21 cellular contexts compared by ENCODE assay signal in the genomic region with DNA sequence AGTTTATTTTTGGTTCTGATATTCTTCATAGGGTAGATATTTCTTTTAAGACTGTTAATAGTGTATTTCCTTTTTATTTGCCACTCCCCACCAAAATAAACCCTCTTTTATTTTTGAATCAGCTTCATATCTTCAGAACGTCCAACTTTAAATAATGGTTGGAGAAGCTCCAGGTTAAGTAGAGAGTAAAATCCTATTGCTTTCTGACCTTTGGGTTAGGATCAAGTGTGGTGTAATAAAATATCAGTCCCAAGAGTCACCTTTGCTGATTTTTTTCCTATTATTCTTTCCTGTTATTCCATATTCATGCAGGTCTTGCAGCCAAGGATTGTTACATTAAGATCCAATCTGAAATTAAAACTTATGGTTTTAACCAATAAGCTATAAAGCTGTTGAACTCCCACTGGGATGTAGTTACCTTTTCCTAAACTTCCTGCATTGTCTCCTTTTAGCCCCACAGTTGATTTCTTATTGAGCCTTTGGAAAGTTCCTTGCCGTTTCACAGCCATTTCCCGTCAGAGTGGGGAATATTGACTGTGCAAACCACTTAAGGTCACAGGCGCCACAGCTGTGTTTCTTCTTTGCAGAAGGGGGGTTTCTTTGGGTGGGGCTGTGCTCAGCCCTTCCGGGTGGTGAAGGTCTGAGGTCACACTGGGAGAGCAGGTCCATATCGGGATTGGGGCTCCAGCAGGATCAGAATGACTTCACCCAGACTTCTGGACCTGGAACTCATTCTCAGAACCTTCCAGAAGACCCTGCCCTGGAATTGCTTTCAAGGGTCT.
A peak's percentile ranks its signal among the peaks of the same experiment; 100 is the strongest.
DNase-seq lines count a peak whose midpoint lies in the region; ATAC-seq and TF ChIP-seq lines count a peak whose summit lies in the region.
"Had no signal": no experiment of that assay in that cellular context is flagged by ENCODE, and none has a peak within 500 bp of the region (broad histone marks: within the 10 kb centered on the region; RNA-seq: fewer than 3 reads in every experiment).

No MANE protein-coding gene starts in this region.

- no peak for TF ChIP-seq EP300 in esophagus muscularis mucosa (IDR thresholded peaks at IDR 0.05)

- H3K4me3 ChIP-seq in heart right ventricle (no peak overlapping the region), esophagus muscularis mucosa (no peak overlapping the region), lower lobe of right lung (no peak overlapping the region), upper lobe of right lung (no peak overlapping the region), SJCRH30 (no peak overlapping the region), gastrocnemius medialis (no peak overlapping the region)
- H3K4me3 ChIP-seq: BLaER1 had no signal

- H3K27me3 ChIP-seq in heart right ventricle (no peaks in the 10 kb centered on the region), esophagus muscularis mucosa (no peaks in the 10 kb centered on the region), lower lobe of right lung (ENCODE audit: low read depth) (no peaks in the 10 kb centered on the region), upper lobe of right lung (no peaks in the 10 kb centered on the region), SJCRH30 (no peaks in the 10 kb centered on the region), gastrocnemius medialis (no peaks in the 10 kb centered on the region)

- H3K36me3 ChIP-seq in heart right ventricle = peaks cover 0 to 9% (median 0%) of the 10 kb centered on the region in 9 donors
- peaks cover 0 to 9% (median 0%) of the 10 kb centered on the region in 4 donors for H3K36me3 ChIP-seq in esophagus muscularis mucosa
- no peaks in the 10 kb centered on the region for H3K36me3 ChIP-seq in lower lobe of right lung
- no peaks in the 10 kb centered on the region for H3K36me3 ChIP-seq in upper lobe of right lung
- no peaks in the 10 kb centered on the region for H3K36me3 ChIP-seq in SJCRH30
- H3K36me3 ChIP-seq in gastrocnemius medialis = no peaks in the 10 kb centered on the region
- H3K36me3 ChIP-seq: BLaER1 had no signal

- intact Hi-C loops in heart right ventricle (cut with DNase I) = no loop called here
- intact Hi-C loops in Right ventricle myocardium inferior (cut with DNase I) = no loop called here
- intact Hi-C loops in esophagus muscularis mucosa (cut with DNase I) = no loop called here
- intact Hi-C loops in lower lobe of right lung (cut with DNase I) = no loop called here
- intact Hi-C loops in upper lobe of right lung (cut with DNase I) = no loop called here
- intact Hi-C loops in gastrocnemius medialis (cut with DNase I; ENCODE audit: low total_unique reads) = no loop called here

- H3K9me3 ChIP-seq in heart right ventricle (peaks cover 0 to 8% (median 5%) of the 10 kb centered on the region in 11 donors), esophagus muscularis mucosa (peaks cover 0 to 6% (median 2%) of the 10 kb centered on the region in 4 donors), lower lobe of right lung (peaks cover 5% of the 10 kb centered on the region), upper lobe of right lung (no peaks in the 10 kb centered on the region), SJCRH30 (replicated peaks) (no peaks in the 10 kb centered on the region), gastrocnemius medialis (no peaks in the 10 kb centered on the region)

- no peak for TF ChIP-seq POLR2A in esophagus muscularis mucosa (IDR thresholded peaks at IDR 0.05; ENCODE audit: low read depth)
- no peak for TF ChIP-seq POLR2A in gastrocnemius medialis (IDR thresholded peaks at IDR 0.05)

- TF ChIP-seq CTCF in heart right ventricle (IDR thresholded peaks at IDR 0.05) (no peak), esophagus muscularis mucosa (IDR thresholded peaks at IDR 0.05) (no peak), lower lobe of right lung (IDR thresholded peaks at IDR 0.05) (no peak), upper lobe of right lung (IDR thresholded peaks at IDR 0.05) (no peak), gastrocnemius medialis (IDR thresholded peaks at IDR 0.05 in 4 of 5, conservative IDR thresholded peaks at IDR 0.05 in 1 of 5) (no peak)

- 42 to 54% methylated on average over 6 of the region's 6 CpGs for WGBS in heart right ventricle, 2 donors
- 57% methylated on average over 6 of the region's 6 CpGs for WGBS in esophagus muscularis mucosa

- DNase-seq in heart right ventricle (no peak), Right ventricle myocardium inferior (ENCODE audit: missing footprints) (no peak), esophagus muscularis mucosa (ENCODE audit: extremely low spot score) (no peak), lower lobe of right lung (no peak), upper lobe of right lung (no peak), SJCRH30 (no peak), gastrocnemius medialis (no peak)
- DNase-seq: CD4-positive, CD25-positive, alpha-beta regulatory T cell; DMS153; DND-41; HCEC 1CT; Kasumi-1; NCI-H1092 treated with DMSO at 0.1 percent for 48 hours; NCI-H1436; NCI-H187; NCI-H446 treated with DMSO at 0.1 percent for 48 hours; NCI-H526; NCI-H82; NK-92 treated with Interleukin-12 subunit alpha and Interleukin-12 subunit beta, amount 100 ng/mL, for 24 hours; PC-3 had no signal

- in situ Hi-C loops in gastrocnemius medialis (cut with MboI; ENCODE audit: low sequenced_read_pairs in 4 of 4) = no loop called here

- H3K4me1 ChIP-seq in heart right ventricle = peaks cover 11 to 61% (median 38%) of the 10 kb centered on the region in 9 donors
- H3K4me1 ChIP-seq in esophagus muscularis mucosa = peaks cover 31 to 47% (median 38%) of the 10 kb centered on the region in 4 donors
- H3K4me1 ChIP-seq in lower lobe of right lung = peaks cover 5% of the 10 kb centered on the region
- peaks cover 9% of the 10 kb centered on the region for H3K4me1 ChIP-seq in upper lobe of right lung
- H3K4me1 ChIP-seq in SJCRH30 = no peaks in the 10 kb centered on the region
- H3K4me1 ChIP-seq in gastrocnemius medialis = peaks cover 6 to 12% of the 10 kb centered on the region in 2 donors

- ATAC-seq in heart right ventricle = peak; percentile 13 to 79 (median 43)
- ATAC-seq in Right ventricle myocardium inferior = no peak
- ATAC-seq in lower lobe of right lung = peak; percentile 63 to 87
- peak; percentile 62 for ATAC-seq in upper lobe of right lung
- ATAC-seq in gastrocnemius medialis = no peak
- ATAC-seq: PC-3 had no signal

- H3K27ac ChIP-seq in heart right ventricle (peak overlapping the region in 5 of 10 donors; percentile 2 to 62 (median 33)), esophagus muscularis mucosa (replicated peaks in 1 of 4) (peak overlapping the region in 3 of 4 donors; percentile 3 to 29 (median 24)), lower lobe of right lung (no peak overlapping the region), upper lobe of right lung (no peak overlapping the region), SJCRH30 (no peak overlapping the region), gastrocnemius medialis (no peak overlapping the region)
- H3K27ac ChIP-seq: BLaER1 had no signal

Comparison
In these comparisons a context has a peak if more than half of its experiments do, and no peak if none do; other contexts are left out.
1. ATAC-seq: peak in heart right ventricle (8 of 8), lower lobe of right lung (2 of 2) and upper lobe of right lung (single experiment); none in Right ventricle myocardium inferior (single experiment) and gastrocnemius medialis (0 of 2).
2. H3K27ac ChIP-seq: peak in esophagus muscularis mucosa (3 of 4); none in lower lobe of right lung (single experiment), upper lobe of right lung (single experiment), SJCRH30 (single experiment) and gastrocnemius medialis (0 of 4).